Comparison of ENCODE assay signal across 1 cellular context in genomic region chr12:21647179-21647578, GRCh38.
TF ChIP-seq lines count a peak whose summit lies in the region.

No MANE protein-coding gene starts in this region.

TF ChIP-seq in GM23338, 12 proteins besides CTCF, POLR2A, EP300 and RAD21:
- no peak for TF ChIP-seq ZNF462 (CRISPR knock-in tag; IDR thresholded peaks at IDR 0.05)
- TF ChIP-seq JUNB (IDR thresholded peaks at IDR 0.05; ENCODE audit: unreplicated experiment), result no peak
- no peak for TF ChIP-seq ZNF114 (CRISPR knock-in tag; IDR thresholded peaks at IDR 0.05)
